15 cellular contexts compared by ENCODE assay signal in the genomic region with DNA sequence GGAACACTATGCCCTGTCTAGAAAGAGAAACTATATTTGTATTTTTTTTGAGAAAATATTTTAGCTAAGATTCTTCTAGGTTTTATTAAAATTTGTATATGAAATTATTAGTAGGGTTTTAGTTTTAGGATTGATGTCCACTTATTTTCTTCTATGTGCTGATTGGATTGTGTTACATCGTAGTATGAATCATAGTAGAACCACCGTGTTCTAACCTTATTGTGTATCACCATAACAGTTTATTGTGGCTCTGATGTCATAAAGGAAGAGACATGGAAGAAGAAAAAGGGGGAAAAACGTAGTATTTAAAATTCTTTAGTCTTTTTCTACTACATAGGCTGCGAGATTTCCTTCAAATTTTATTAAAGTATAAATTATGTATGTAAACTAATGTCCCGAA. TPM values are rescaled to one million over a fixed set of nuclear protein-coding genes. Genes with fewer than 3 reads are reported as not detected.
DNase-seq lines count a peak whose midpoint lies in the region; ATAC-seq, FAIRE-seq and TF ChIP-seq lines count a peak whose summit lies in the region.
"Had no signal": no experiment of that assay in that cellular context is flagged by ENCODE, and none has a peak within 500 bp of the region (broad histone marks: within the 10 kb centered on the region; RNA-seq: fewer than 3 reads in every experiment).

No MANE protein-coding gene starts in this region.

- no peak overlapping the region for H3K27ac Mint-ChIP-seq in neural progenitor cell
- no peak overlapping the region for H3K27ac Mint-ChIP-seq in activated T-helper 1 cell treated with anti-CD3 and anti-CD28 coated beads, Interleukin-12 subunit alpha, Interleukin-12 subunit beta, Interleukin-2, Interleukin-4 antibody, amounts not matched to agents 30 ng/mL and 10 ng/mL and 1 ng/mL, durations not matched to agents 14 hours and 24 hours and 36 hours

- H3K9me3 ChIP-seq in DND-41 (ENCODE audit: insufficient read depth, low read length, severe bottlenecking): no peaks in the 10 kb centered on the region
- H3K9me3 ChIP-seq in neural progenitor cell (ENCODE audit: low read depth): no peaks in the 10 kb centered on the region
- H3K9me3 ChIP-seq: right atrium auricular region had no signal

- no peak overlapping the region for H3K4me3 Mint-ChIP-seq in neural progenitor cell
- H3K4me3 Mint-ChIP-seq in activated T-helper 1 cell treated with anti-CD3 and anti-CD28 coated beads, Interleukin-12 subunit alpha, Interleukin-12 subunit beta, Interleukin-2, Interleukin-4 antibody, amounts not matched to agents 30 ng/mL and 10 ng/mL and 1 ng/mL, durations not matched to agents 14 hours and 24 hours and 36 hours: no peak overlapping the region

- peaks cover 12% of the 10 kb centered on the region for H3K36me3 Mint-ChIP-seq in neural progenitor cell
- peaks cover 12% of the 10 kb centered on the region for H3K36me3 Mint-ChIP-seq in activated T-helper 1 cell treated with anti-CD3 and anti-CD28 coated beads, Interleukin-12 subunit alpha, Interleukin-12 subunit beta, Interleukin-2, Interleukin-4 antibody, amounts not matched to agents 30 ng/mL and 10 ng/mL and 1 ng/mL, durations not matched to agents 14 hours and 24 hours and 36 hours (ENCODE audit: low read depth)

- H3K4me1 ChIP-seq in DND-41 (ENCODE audit: insufficient read depth, low read length): peaks cover 27% of the 10 kb centered on the region
- H3K4me1 ChIP-seq in neural progenitor cell: peaks cover 14% of the 10 kb centered on the region

- H3K79me2 ChIP-seq in DND-41 (ENCODE audit: insufficient read depth, low read length): peaks cover 25% of the 10 kb centered on the region
- H3K79me2 ChIP-seq in neural progenitor cell (ENCODE audit: low read depth): peaks cover 31% of the 10 kb centered on the region

- TF ChIP-seq CTCF in DND-41 (IDR thresholded peaks at IDR 0.05; ENCODE audit: borderline replicate concordance, extremely low read depth, low read length, poor library complexity, severe bottlenecking) (no peak), LNCaP clone FGC (IDR thresholded peaks at IDR 0.05; ENCODE audit: control insufficient read depth, extremely low read depth, insufficient read depth) (no peak), bronchial epithelial cell (IDR thresholded peaks at IDR 0.05; ENCODE audit: insufficient read depth, low read length, severe bottlenecking) (no peak), neural progenitor cell (IDR thresholded peaks at IDR 0.05) (no peak)

- H3K9ac ChIP-seq in DND-41 (ENCODE audit: low read depth, low read length): peak overlapping the region; percentile 79; the same call in 1 of the 2 replicates
- no peak overlapping the region for H3K9ac ChIP-seq in neural progenitor cell

- peaks cover 22% of the 10 kb centered on the region; the same call in 1 of the 2 replicates for H3K36me3 ChIP-seq in DND-41 (ENCODE audit: insufficient read depth, low read length)
- H3K36me3 ChIP-seq in bronchial epithelial cell (ENCODE audit: control insufficient read depth, insufficient read depth, low read length): no peaks in the 10 kb centered on the region
- H3K36me3 ChIP-seq in neural progenitor cell: no peaks in the 10 kb centered on the region
- H3K36me3 ChIP-seq: right atrium auricular region had no signal

- H3K4me2 ChIP-seq in DND-41 (ENCODE audit: insufficient read depth, low read length): peak overlapping the region; percentile 87; the same call in 1 of the 2 replicates
- peak overlapping the region; percentile 95 for H3K4me2 ChIP-seq in neural progenitor cell

- H3F3A ChIP-seq in neural progenitor cell (ENCODE audit: low read depth): no peaks in the 10 kb centered on the region

- H3K4me3 ChIP-seq in DND-41 (ENCODE audit: low read depth in 1 of 2, low read length in 2 of 2) (peak overlapping the region in 1 of 2 experiments; percentile 79; a peak in 1 of 4 replicates), LNCaP clone FGC (ENCODE audit: low read depth, low read length) (peak overlapping the region; percentile 95), bronchial epithelial cell (ENCODE audit: low read depth, low read length) (no peak overlapping the region), neural progenitor cell (peak overlapping the region; percentile 74)
- H3K4me3 ChIP-seq: right atrium auricular region had no signal

- H4K20me1 ChIP-seq in DND-41 (ENCODE audit: insufficient read depth, low read length) (0 out of 2 replicates have a peak, but pooled peaks cover 3% of the 10 kb centered on the region), neural progenitor cell (ENCODE audit: low read depth) (no peaks in the 10 kb centered on the region)

- H3K27ac ChIP-seq in DND-41 (ENCODE audit: low read length) (no peak overlapping the region), neural progenitor cell (no peak overlapping the region)
- H3K27ac ChIP-seq: epithelial cell of prostate, HL-60, right atrium auricular region had no signal

- no peaks in the 10 kb centered on the region for H3K9me3 Mint-ChIP-seq in neural progenitor cell
- no peaks in the 10 kb centered on the region for H3K9me3 Mint-ChIP-seq in activated T-helper 1 cell treated with anti-CD3 and anti-CD28 coated beads, Interleukin-12 subunit alpha, Interleukin-12 subunit beta, Interleukin-2, Interleukin-4 antibody, amounts not matched to agents 30 ng/mL and 10 ng/mL and 1 ng/mL, durations not matched to agents 14 hours and 24 hours and 36 hours
- H3K9me3 Mint-ChIP-seq: naive thymus-derived CD4-positive, alpha-beta T cell had no signal

- intact Hi-C loops in activated T-helper 1 cell treated with anti-CD3 and anti-CD28 coated beads, Interleukin-12 subunit alpha, Interleukin-12 subunit beta, Interleukin-2, Interleukin-4 antibody, amounts not matched to agents 30 ng/mL and 10 ng/mL and 1 ng/mL, durations not matched to agents 14 hours and 24 hours and 36 hours (cut with micrococcal nuclease): loop anchor here (5.0 kb wide), 1 partner anchor 524 kb away; the partner anchor contains the start of gene CNOT4

- H2AFZ ChIP-seq in DND-41 (ENCODE audit: low read depth, low read length) (no peak overlapping the region), neural progenitor cell (replicated peaks) (no peak overlapping the region)

- DNase-seq in DND-41: no peak
- no peak for DNase-seq in LNCaP clone FGC (ENCODE audit: low read depth)
- peak; percentile 11 for DNase-seq in bronchial epithelial cell (ENCODE audit: low read depth)
- no peak for DNase-seq in neural progenitor cell (ENCODE audit: low spot score)
- DNase-seq in NCI-H446 treated with DMSO at 0.1 percent for 48 hours (lab: John Stamatoyannopoulos, UW): no peak
- DNase-seq in activated T-helper 1 cell treated with anti-CD3 and anti-CD28 coated beads, Interleukin-12 subunit alpha, Interleukin-12 subunit beta, Interleukin-2, Interleukin-4 antibody, amounts not matched to agents 30 ng/mL and 10 ng/mL and 1 ng/mL, durations not matched to agents 14 hours and 24 hours and 36 hours (ENCODE audit: low spot score): no peak
- DNase-seq: activated CD8-positive, alpha-beta memory T cell treated with anti-CD3 and anti-CD28 coated beads for 24 hours; naive thymus-derived CD4-positive, alpha-beta T cell; SIG-M5; stimulated activated CD4-positive, alpha-beta T cell treated with anti-CD3 and anti-CD28 coated beads, Interleukin-4, amount 100 ng/mL, for 4 hours; stimulated activated naive CD4-positive, alpha-beta T cell had no signal

- FAIRE-seq in bronchial epithelial cell (lab: Jason Lieb, UNC): no peak

- ATAC-seq in DND-41 (ENCODE audit: insufficient read depth, low read depth): no peak
- ATAC-seq in HG03097 (IDR thresholded peaks at IDR 0.05; ENCODE audit: low FRiP score, unreplicated experiment): no peak
- ATAC-seq: naive thymus-derived CD4-positive, alpha-beta T cell had no signal

- H3K27me3 ChIP-seq in DND-41 (ENCODE audit: insufficient read depth, low read length, poor library complexity) (no peaks in the 10 kb centered on the region), bronchial epithelial cell (ENCODE audit: control insufficient read depth, insufficient read depth, low read length) (no peaks in the 10 kb centered on the region), neural progenitor cell (no peaks in the 10 kb centered on the region)
- H3K27me3 ChIP-seq: right atrium auricular region had no signal

- peaks cover 15% of the 10 kb centered on the region for H3K4me1 Mint-ChIP-seq in neural progenitor cell
- peaks cover 61% of the 10 kb centered on the region for H3K4me1 Mint-ChIP-seq in activated T-helper 1 cell treated with anti-CD3 and anti-CD28 coated beads, Interleukin-12 subunit alpha, Interleukin-12 subunit beta, Interleukin-2, Interleukin-4 antibody, amounts not matched to agents 30 ng/mL and 10 ng/mL and 1 ng/mL, durations not matched to agents 14 hours and 24 hours and 36 hours (ENCODE audit: low read depth)

- H3K27me3 Mint-ChIP-seq in neural progenitor cell (ENCODE audit: insufficient read depth, low read depth): peaks cover 2% of the 10 kb centered on the region
- no peaks in the 10 kb centered on the region for H3K27me3 Mint-ChIP-seq in activated T-helper 1 cell treated with anti-CD3 and anti-CD28 coated beads, Interleukin-12 subunit alpha, Interleukin-12 subunit beta, Interleukin-2, Interleukin-4 antibody, amounts not matched to agents 30 ng/mL and 10 ng/mL and 1 ng/mL, durations not matched to agents 14 hours and 24 hours and 36 hours (ENCODE audit: insufficient read depth)
- H3K27me3 Mint-ChIP-seq: naive thymus-derived CD4-positive, alpha-beta T cell had no signal

RNA-seq across cellular contexts. Expression of gene AGBL3, which starts 1.9 kb away (rescaled TPM):
- total RNA-seq in bronchial epithelial cell: 1.8 and 2.7 TPM in 2 replicates
- total RNA-seq in neural progenitor cell (ENCODE audit: low replicate concordance): 0.58 and 2.1 TPM in 2 replicates
- total RNA-seq in activated T-helper 1 cell treated with anti-CD3 and anti-CD28 coated beads, Interleukin-12 subunit alpha, Interleukin-12 subunit beta, Interleukin-2, Interleukin-4 antibody, amounts not matched to agents 30 ng/mL and 10 ng/mL and 1 ng/mL, durations not matched to agents 14 hours and 24 hours and 36 hours: 1.5 and 1.9 TPM in 2 replicates
